In the genomic region with DNA sequence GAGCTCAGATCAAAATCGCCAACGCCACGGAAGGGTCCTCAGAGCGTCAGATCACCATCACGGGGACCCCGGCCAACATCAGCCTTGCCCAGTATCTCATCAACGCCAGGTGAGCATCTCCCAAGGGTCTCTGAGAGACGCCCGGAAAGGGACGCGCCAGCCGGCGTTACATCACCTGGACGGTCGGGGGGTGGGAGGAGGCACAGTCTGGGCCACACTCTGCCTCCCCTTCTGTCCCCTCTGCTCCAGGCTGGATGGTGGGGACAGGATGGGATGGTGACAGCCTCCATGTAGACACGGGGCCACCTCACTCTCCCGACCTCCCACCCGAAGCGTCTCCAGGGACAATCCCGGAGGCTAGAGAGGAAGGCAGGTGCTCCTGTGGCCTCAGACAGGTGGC, we compare ENCODE assay signal across 29 cellular contexts.
"Had no signal": no experiment of that assay in that cellular context is flagged by ENCODE, and none has a peak within 500 bp of the region (broad histone marks: within the 10 kb centered on the region; RNA-seq: fewer than 3 reads in every experiment).

No MANE protein-coding gene starts in this region.

- ATAC-seq: activated CD4-positive, CD25-positive, alpha-beta regulatory T cell treated with anti-CD3 and anti-CD28 coated beads, Interleukin-2, amount 50 U/mL, for 24 hours; activated CD8-positive, alpha-beta memory T cell treated with anti-CD3 and anti-CD28 coated beads, Interleukin-2, amount 10 ng/mL, durations not matched to agents 7 days and 5 days; activated CD8-positive, alpha-beta T cell treated with anti-CD3 and anti-CD28 coated beads for 36 hours; activated naive CD8-positive, alpha-beta T cell treated with anti-CD3 and anti-CD28 coated beads, Interleukin-2, amount 50 U/mL, for 24 hours; esophagus mucosa; T-helper 17 cell had no signal

- DNase-seq: activated B cell treated with CpG ODN at 0.5 μM for 24 hours; activated CD4-positive, alpha-beta T cell treated with anti-CD3 and anti-CD28 coated beads for 48 hours; activated CD4-positive, alpha-beta T cell treated with anti-CD3 and anti-CD28 coated beads, Interleukin-2, amount 50 U/mL, for 1 hour; activated CD4-positive, alpha-beta T cell treated with anti-CD3 and anti-CD28 coated beads, Interleukin-2, amount 50 U/mL, for 48 hours; activated CD8-positive, alpha-beta memory T cell treated with anti-CD3 and anti-CD28 coated beads, Interleukin-2, amount 10 ng/mL, durations not matched to agents 7 days and 5 days; activated CD8-positive, alpha-beta memory T cell treated with anti-CD3 and anti-CD28 coated beads, Interleukin-2, amount 50 U/mL, for 4 hours; activated CD8-positive, alpha-beta T cell treated with anti-CD3 and anti-CD28 coated beads for 36 hours; activated effector memory CD4-positive, alpha-beta T cell treated with anti-CD3 and anti-CD28 coated beads, Interleukin-2, amount 50 U/mL, for 16 hours; activated naive CD4-positive, alpha-beta T cell treated with anti-CD3 and anti-CD28 coated beads for 36 hours; activated naive CD8-positive, alpha-beta T cell treated with anti-CD3 and anti-CD28 coated beads for 36 hours; activated naive CD8-positive, alpha-beta T cell treated with anti-CD3 and anti-CD28 coated beads, Interleukin-2, amount 50 U/mL, for 24 hours; activated T-cell treated with anti-CD3 and anti-CD28 coated beads, Interleukin-2, amount 50 U/mL, for 1 hour; activated T-cell treated with anti-CD3 and anti-CD28 coated beads, Interleukin-2, amount 50 U/mL, for 48 hours; adrenal gland; amygdala; aorta; dorsolateral prefrontal cortex; effector memory CD4-positive, alpha-beta T cell; endodermal cell; foreskin fibroblast; head of caudate nucleus; T-helper 17 cell; T1000; WERI-Rb-1 had no signal

- H3K36me3 ChIP-seq: adrenal gland, breast epithelium, cardiac muscle cell, WERI-Rb-1 had no signal

- H3K4me1 ChIP-seq: adrenal gland, breast epithelium had no signal

- H3K4me3 ChIP-seq: adrenal gland, breast epithelium, cardiac muscle cell, coronary artery, dorsolateral prefrontal cortex had no signal

- H3K27me3 ChIP-seq: adrenal gland, breast epithelium, cardiac muscle cell had no signal

- H3K27ac ChIP-seq: adrenal gland, breast epithelium, cardiac muscle cell, coronary artery, dorsolateral prefrontal cortex, WERI-Rb-1 had no signal
